In the genomic region with DNA sequence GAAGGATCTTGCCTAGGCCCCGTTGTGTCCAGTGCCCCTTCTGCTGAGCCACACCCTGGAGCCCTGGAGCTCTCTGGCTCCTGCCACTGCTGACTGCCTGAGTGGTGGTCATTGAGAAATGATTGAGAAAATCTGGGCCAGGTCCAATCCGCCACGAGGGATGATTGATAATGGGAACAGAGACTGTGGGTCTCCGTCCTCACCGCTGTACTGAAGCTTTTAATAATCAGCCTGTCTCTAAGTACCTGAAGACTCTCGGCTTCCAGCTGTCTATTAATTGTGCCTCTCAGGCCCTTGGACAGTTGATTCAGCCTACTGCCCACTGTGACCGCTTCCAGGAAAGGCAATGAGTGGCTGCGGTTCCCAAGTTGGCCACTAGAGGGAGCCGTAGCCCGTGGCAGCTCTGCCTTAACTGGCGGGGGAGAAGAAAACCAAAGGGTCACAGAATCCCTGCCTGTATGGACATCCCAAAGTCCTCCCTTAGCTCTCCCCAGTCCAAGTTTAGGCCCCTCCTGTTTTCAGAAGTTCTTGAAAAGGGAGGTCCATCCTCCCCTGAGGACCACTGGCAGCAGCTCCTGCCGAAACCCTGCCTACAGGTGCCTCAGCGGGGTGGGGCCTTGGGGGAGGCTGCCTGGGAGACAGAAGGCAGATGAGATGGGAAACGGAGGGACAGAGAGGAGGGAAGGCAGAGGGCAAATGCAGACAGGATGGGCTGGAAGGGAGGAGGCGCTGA, we compare ENCODE assay signal across 8 cellular contexts.
DNase-seq lines count a peak whose midpoint lies in the region; ATAC-seq and TF ChIP-seq lines count a peak whose summit lies in the region.

No MANE protein-coding gene starts in this region.

- H3K4me3 Mint-ChIP-seq in CD8-positive, alpha-beta T cell: peak overlapping the region; percentile 78
- H3K4me3 Mint-ChIP-seq in chondrocyte (ENCODE audit: unreplicated experiment): no peak overlapping the region

- H3K36me3 ChIP-seq in CD8-positive, alpha-beta T cell (ENCODE audit: insufficient read depth, low read length): no peaks in the 10 kb centered on the region
- H3K36me3 ChIP-seq in HAP-1 (replicated peaks): no peaks in the 10 kb centered on the region

- peaks cover 8% of the 10 kb centered on the region for H3K4me1 ChIP-seq in CD8-positive, alpha-beta T cell (ENCODE audit: insufficient read depth, low read length)
- H3K4me1 ChIP-seq in HAP-1: no peaks in the 10 kb centered on the region

- H3K27ac ChIP-seq in CD8-positive, alpha-beta T cell (ENCODE audit: low read depth, low read length): peak overlapping the region; percentile 45

- no peak overlapping the region for H3K27ac Mint-ChIP-seq in CD8-positive, alpha-beta T cell
- peak overlapping the region; percentile 79 for H3K27ac Mint-ChIP-seq in chondrocyte (ENCODE audit: unreplicated experiment)

- H3K27me3 Mint-ChIP-seq in CD8-positive, alpha-beta T cell (ENCODE audit: low read depth): no peaks in the 10 kb centered on the region
- H3K27me3 Mint-ChIP-seq in chondrocyte (ENCODE audit: low read depth): no peaks in the 10 kb centered on the region

- ATAC-seq in CD8-positive, alpha-beta T cell: peak; percentile 49
- peak; percentile 82 for ATAC-seq in left lobe of liver
- no peak for ATAC-seq in GM18502 (IDR thresholded peaks at IDR 0.05; ENCODE audit: poor library complexity, unreplicated experiment)

- POLR2A ChIA-PET in CD8-positive, alpha-beta T cell (lab: Charles Lee): no interaction called here

- peak; percentile 53 to 84 (median 66) for DNase-seq in CD8-positive, alpha-beta T cell
- DNase-seq in HAP-1 (ENCODE audit: low spot score in 2 of 2) (peak; percentile 51 to 88), NCI-H226 (peak; percentile 13), chondrocyte (ENCODE audit: low spot score) (no peak), left lobe of liver (ENCODE audit: low spot score) (peak; percentile 75)
- DNase-seq in activated CD4-positive, alpha-beta T cell treated with anti-CD3 and anti-CD28 coated beads for 4 hours: peak; percentile 52 to 76
- DNase-seq in stimulated activated CD4-positive, alpha-beta T cell treated with anti-CD3 and anti-CD28 coated beads, Interleukin-2, amount 100 ng/mL, for 4 hours (ENCODE audit: low read depth): peak; percentile 54

- intact Hi-C loops in CD8-positive, alpha-beta T cell (cut with DNase I, micrococcal nuclease): loop anchor here (1.0 kb wide), 4 partner anchors 97 to 279 kb away; no protein-coding TSS in a partner anchor

- in situ Hi-C loops in HAP-1 (cut with MboI; ENCODE audit: low sequenced_read_pairs): loop anchor here (5.0 kb wide), 1 partner anchor 198 kb away; no protein-coding TSS in a partner anchor

- peaks cover 17% of the 10 kb centered on the region for H3K4me1 Mint-ChIP-seq in CD8-positive, alpha-beta T cell (ENCODE audit: low read depth)
- H3K4me1 Mint-ChIP-seq in chondrocyte (ENCODE audit: low read depth): peaks cover 25% of the 10 kb centered on the region

- H3K36me3 Mint-ChIP-seq in CD8-positive, alpha-beta T cell: no peaks in the 10 kb centered on the region
- peaks cover 18% of the 10 kb centered on the region for H3K36me3 Mint-ChIP-seq in chondrocyte (ENCODE audit: low read depth)

- no peaks in the 10 kb centered on the region for H3K9me3 Mint-ChIP-seq in CD8-positive, alpha-beta T cell
- H3K9me3 Mint-ChIP-seq in chondrocyte (ENCODE audit: low read depth): no peaks in the 10 kb centered on the region

- TF ChIP-seq CTCF in CD8-positive, alpha-beta T cell (IDR thresholded peaks at IDR 0.05): peak; percentile 96
- TF ChIP-seq CTCF in chondrocyte (IDR thresholded peaks at IDR 0.05): peak; percentile 99

- CTCF ChIA-PET in CD8-positive, alpha-beta T cell (lab: Charles Lee): interaction anchor here (0.7 to 5.1 kb wide), 30 partner anchors 10 to 1837 kb away, joined by 3 to 54 read pairs (median 4); a partner anchor contains a TSS

- H3K9me3 ChIP-seq in CD8-positive, alpha-beta T cell (ENCODE audit: low read length): no peaks in the 10 kb centered on the region
- H3K9me3 ChIP-seq in HAP-1: no peaks in the 10 kb centered on the region

- H3K27me3 ChIP-seq in CD8-positive, alpha-beta T cell (ENCODE audit: insufficient read depth, low read length): no peaks in the 10 kb centered on the region
- no peaks in the 10 kb centered on the region for H3K27me3 ChIP-seq in HAP-1 (ENCODE audit: low read depth)

- peak overlapping the region; percentile 65 for H3K4me3 ChIP-seq in CD8-positive, alpha-beta T cell (ENCODE audit: low read depth, low read length)
- H3K4me3 ChIP-seq in HAP-1: no peak overlapping the region
